ENCODE assay signal across 12 cellular contexts in genomic region chr18:74990563-74991081, GRCh38.
DNase-seq lines count a peak whose midpoint lies in the region; ATAC-seq, FAIRE-seq and TF ChIP-seq lines count a peak whose summit lies in the region.
"Had no signal": no experiment of that assay in that cellular context is flagged by ENCODE, and none has a peak within 500 bp of the region (broad histone marks: within the 10 kb centered on the region; RNA-seq: fewer than 3 reads in every experiment).

No MANE protein-coding gene starts in this region.

- H3K27ac Mint-ChIP-seq in CD4-positive, CD25-positive, alpha-beta regulatory T cell: peak overlapping the region; percentile 62 to 89 (median 79)

- no peaks in the 10 kb centered on the region for H3K36me3 ChIP-seq in CD4-positive, CD25-positive, alpha-beta regulatory T cell (ENCODE audit: control insufficient read depth, insufficient read depth, low read length)
- H3K36me3 ChIP-seq in OCI-LY3 (replicated peaks; ENCODE audit: low read depth, low read length) (no peaks in the 10 kb centered on the region), endothelial cell of umbilical vein (ENCODE audit: control insufficient read depth in 2 of 2, extremely low read depth in 1 of 2, insufficient read depth in 2 of 2, low read length in 2 of 2) (no peaks in the 10 kb centered on the region)
- H3K36me3 ChIP-seq: gastrocnemius medialis, uterus had no signal

- no peaks in the 10 kb centered on the region for H3K9me3 ChIP-seq in CD4-positive, CD25-positive, alpha-beta regulatory T cell (ENCODE audit: control insufficient read depth in 2 of 2, low read length in 2 of 2)
- H3K9me3 ChIP-seq in OCI-LY3 (ENCODE audit: insufficient read depth, low read length) (no peaks in the 10 kb centered on the region), endothelial cell of umbilical vein (replicated peaks; ENCODE audit: control insufficient read depth, insufficient read depth, low read length) (no peaks in the 10 kb centered on the region)
- H3K9me3 ChIP-seq: gastrocnemius medialis, uterus had no signal

- H3K27ac ChIP-seq in CD4-positive, CD25-positive, alpha-beta regulatory T cell (ENCODE audit: insufficient read depth, low read length, poor library complexity, severe bottlenecking): peak overlapping the region; percentile 66
- H3K27ac ChIP-seq in OCI-LY3 (ENCODE audit: low read length): peak overlapping the region; percentile 4
- H3K27ac ChIP-seq in endothelial cell of umbilical vein (ENCODE audit: insufficient read depth, low read depth, low read length): no peak overlapping the region
- H3K27ac ChIP-seq: gastrocnemius medialis, uterus had no signal

- in situ Hi-C loops in KBM-7 (cut with MboI; ENCODE audit: low pct_unique_long_range_greater_than_20kb, low sequenced_read_pairs): no loop called here

- H3K4me1 ChIP-seq in CD4-positive, CD25-positive, alpha-beta regulatory T cell (ENCODE audit: control insufficient read depth, insufficient read depth, low read length, poor library complexity, severe bottlenecking): peaks cover 36% of the 10 kb centered on the region
- H3K4me1 ChIP-seq in OCI-LY3 (ENCODE audit: low read length) (peaks cover 38% of the 10 kb centered on the region), endothelial cell of umbilical vein (ENCODE audit: control insufficient read depth, extremely low read depth, insufficient read depth, low read length) (peaks cover 27% of the 10 kb centered on the region)
- H3K4me1 ChIP-seq: gastrocnemius medialis, uterus had no signal

- H3K9ac ChIP-seq in OCI-LY3 (ENCODE audit: low read length) (no peak overlapping the region), endothelial cell of umbilical vein (replicated peaks; ENCODE audit: extremely low read depth, insufficient read depth, low read length) (no peak overlapping the region)

- peak in 1 of 2 donors; percentile 15 for ATAC-seq in CD4-positive, CD25-positive, alpha-beta regulatory T cell (ENCODE audit: low read depth in 2 of 2)
- ATAC-seq in GM19467 (IDR thresholded peaks at IDR 0.05; ENCODE audit: unreplicated experiment): no peak
- no peak for ATAC-seq in HG02759 (IDR thresholded peaks at IDR 0.05; ENCODE audit: unreplicated experiment)
- ATAC-seq in HG03354 (IDR thresholded peaks at IDR 0.05; ENCODE audit: poor library complexity, severe bottlenecking, unreplicated experiment): no peak

- H3K9me1 ChIP-seq in endothelial cell of umbilical vein (replicated peaks; ENCODE audit: control insufficient read depth, extremely low read depth, insufficient read depth, low read length): no peaks in the 10 kb centered on the region

- dilution Hi-C loops in endothelial cell of umbilical vein (cut with MboI; ENCODE audit: extremely low pct_ligation_motif_present, low sequenced_read_pairs): no loop called here

- peak overlapping the region; percentile 45 for H3K4me2 ChIP-seq in OCI-LY3 (ENCODE audit: low read length)
- H3K4me2 ChIP-seq in endothelial cell of umbilical vein (ENCODE audit: insufficient read depth, low read length): no peak overlapping the region

- DNase-seq in CD4-positive, CD25-positive, alpha-beta regulatory T cell: peak in 1 of 3 donors; percentile 36
- DNase-seq in KBM-7 (peak; percentile 80), endothelial cell of umbilical vein (ENCODE audit: low read depth, low spot score) (peak; percentile 50)
- no peak for DNase-seq in stimulated activated CD4-positive, alpha-beta T cell treated with anti-CD3 and anti-CD28 coated beads, Interleukin-4, amount 100 ng/mL, for 4 hours
- DNase-seq: anterior cingulate cortex, DMS79 treated with DMSO at 0.1 percent for 48 hours, gastrocnemius medialis, uterus had no signal

- no peak for TF ChIP-seq POLR2A in endothelial cell of umbilical vein (IDR thresholded peaks at IDR 0.05; ENCODE audit: low read depth, low read length)

- no peak for TF ChIP-seq CTCF in OCI-LY3 (IDR thresholded peaks at IDR 0.05; ENCODE audit: low read depth, low read length)
- TF ChIP-seq CTCF in endothelial cell of umbilical vein (IDR thresholded peaks at IDR 0.05; ENCODE audit: extremely low read depth in 1 of 2, insufficient read depth in 1 of 2, low read depth in 1 of 2, low read length in 2 of 2): no peak

- no peaks in the 10 kb centered on the region for H3K79me2 ChIP-seq in OCI-LY3 (ENCODE audit: low read length)
- no peaks in the 10 kb centered on the region for H3K79me2 ChIP-seq in endothelial cell of umbilical vein (ENCODE audit: control insufficient read depth, insufficient read depth, low read length)

- BruUV-seq in endothelial cell of umbilical vein (replicated peaks; lab: Mats Ljungman, UMichigan): no TSS peak

- H2AFZ ChIP-seq in OCI-LY3 (ENCODE audit: low read depth, low read length): peak overlapping the region; percentile 5; the same call in 1 of the 2 replicates
- peak overlapping the region; percentile 55 for H2AFZ ChIP-seq in endothelial cell of umbilical vein (ENCODE audit: low read depth, low read length)

- POLR2A ChIA-PET in endothelial cell of umbilical vein (lab: Charles Lee): no interaction called here

- FAIRE-seq in endothelial cell of umbilical vein (lab: Jason Lieb, UNC): no peak

- H3K36me3 Mint-ChIP-seq in CD4-positive, CD25-positive, alpha-beta regulatory T cell: peaks cover 5% of the 10 kb centered on the region

- intact Hi-C loops in endothelial cell of umbilical vein (cut with micrococcal nuclease): loop anchor here (1.0 kb wide), 1 partner anchor 7 kb away; no protein-coding TSS in a partner anchor

- H3K27me3 Mint-ChIP-seq in CD4-positive, CD25-positive, alpha-beta regulatory T cell: no peaks in the 10 kb centered on the region

- peak overlapping the region in 3 of 4 donors; percentile 5 to 51 (median 5) for H3K4me3 Mint-ChIP-seq in CD4-positive, CD25-positive, alpha-beta regulatory T cell

- H3K9me3 Mint-ChIP-seq in CD4-positive, CD25-positive, alpha-beta regulatory T cell: no peaks in the 10 kb centered on the region

- H3K4me1 Mint-ChIP-seq in CD4-positive, CD25-positive, alpha-beta regulatory T cell: peaks cover 28 to 61% (median 42%) of the 10 kb centered on the region in 4 donors

- H4K20me1 ChIP-seq in OCI-LY3 (ENCODE audit: insufficient read depth, low read length): no peaks in the 10 kb centered on the region
- no peaks in the 10 kb centered on the region for H4K20me1 ChIP-seq in endothelial cell of umbilical vein (replicated peaks; ENCODE audit: control insufficient read depth, extremely low read depth, insufficient read depth, low read length)

- peak overlapping the region; percentile 16 for H3K4me3 ChIP-seq in CD4-positive, CD25-positive, alpha-beta regulatory T cell (ENCODE audit: low read depth, low read length)
- peak overlapping the region; percentile 1; the same call in 1 of the 2 replicates for H3K4me3 ChIP-seq in OCI-LY3 (ENCODE audit: low read length)
- no peak overlapping the region for H3K4me3 ChIP-seq in endothelial cell of umbilical vein (replicated peaks in 1 of 3; ENCODE audit: insufficient read depth in 1 of 3, low read depth in 1 of 3, low read length in 3 of 3)
- H3K4me3 ChIP-seq: gastrocnemius medialis, uterus had no signal

- H3K27me3 ChIP-seq in CD4-positive, CD25-positive, alpha-beta regulatory T cell (ENCODE audit: control insufficient read depth, insufficient read depth, low read length): no peaks in the 10 kb centered on the region
- H3K27me3 ChIP-seq in OCI-LY3 (ENCODE audit: low read depth, low read length): no peaks in the 10 kb centered on the region
- H3K27me3 ChIP-seq in endothelial cell of umbilical vein (ENCODE audit: control insufficient read depth in 2 of 2, insufficient read depth in 2 of 2, low read length in 2 of 2): no peaks in the 10 kb centered on the region
- H3K27me3 ChIP-seq: gastrocnemius medialis, uterus had no signal

- CTCF ChIA-PET in endothelial cell of umbilical vein (lab: Charles Lee): interaction anchor here (0.8 to 1.2 kb wide), 5 partner anchors 12 to 51 kb away, joined by 3 to 6 read pairs (median 4); no protein-coding TSS in a partner anchor

TF ChIP-seq in endothelial cell of umbilical vein, 7 proteins besides CTCF, POLR2A, EP300 and RAD21:
- no peak for TF ChIP-seq FOS (IDR thresholded peaks at IDR 0.05; ENCODE audit: borderline replicate concordance, insufficient read depth, low read length)
- no peak for TF ChIP-seq JUN (IDR thresholded peaks at IDR 0.05; ENCODE audit: borderline replicate concordance, insufficient read depth, insufficient read length, low read depth)
- TF ChIP-seq MYC (IDR thresholded peaks at IDR 0.05; ENCODE audit: low read depth, low read length): no peak
- no peak for TF ChIP-seq EZH2 (IDR thresholded peaks at IDR 0.05; ENCODE audit: borderline replicate concordance, low read depth, low read length, severe bottlenecking)
- TF ChIP-seq POLR2AphosphoS5 (IDR thresholded peaks at IDR 0.05; ENCODE audit: insufficient read depth, low read depth, low read length): no peak
- TF ChIP-seq MAX (IDR thresholded peaks at IDR 0.05; ENCODE audit: insufficient read depth, insufficient read length): no peak
- TF ChIP-seq GATA2 (IDR thresholded peaks at IDR 0.05; ENCODE audit: insufficient read depth, insufficient read length, low read depth, low read length): no peak

Comparison
In these comparisons a context has a peak if more than half of its experiments do, and no peak if none do; other contexts are left out.
1. DNase-seq: peak in KBM-7 (single experiment) and endothelial cell of umbilical vein (single experiment); none in stimulated activated CD4-positive, alpha-beta T cell treated with anti-CD3 and anti-CD28 coated beads, Interleukin-4, amount 100 ng/mL, for 4 hours (0 of 2).
2. H3K4me3 ChIP-seq: peak in CD4-positive, CD25-positive, alpha-beta regulatory T cell (single experiment) and OCI-LY3 (single experiment); none in endothelial cell of umbilical vein (0 of 3).